Comparison of ENCODE assay signal across 7 cellular contexts in genomic region chr3:170179444-170179843, GRCh38. TPM values are rescaled to one million over a fixed set of nuclear protein-coding genes. Genes with fewer than 3 reads are reported as not detected.
DNase-seq lines count a peak whose midpoint lies in the region; ATAC-seq and TF ChIP-seq lines count a peak whose summit lies in the region.

No MANE protein-coding gene starts in this region.

- DNase-seq in H9: no peak
- DNase-seq in PC-9: no peak
- DNase-seq in esophagus squamous epithelium (lab: John Stamatoyannopoulos, UW): no peak
- no peak for DNase-seq in UCSD-AML1 (lab: John Stamatoyannopoulos, UW; ENCODE audit: unreplicated experiment)
- no peak for DNase-seq in erythroblast (lab: John Stamatoyannopoulos, UW)

- H2BK20ac ChIP-seq in H9 (ENCODE audit: low read depth, low read length, poor library complexity, severe bottlenecking): no peak overlapping the region

- BruUV-seq in PC-9 (replicated peaks; lab: Mats Ljungman, UMichigan): no TSS peak

- H3K9me3 ChIP-seq in H9 (ENCODE audit: control insufficient read depth, low read depth, low read length) (no peaks in the 10 kb centered on the region), PC-9 (ENCODE audit: insufficient read depth, low read depth) (no peaks in the 10 kb centered on the region), esophagus squamous epithelium (no peaks in the 10 kb centered on the region), skeletal muscle satellite cell (replicated peaks; ENCODE audit: low read length) (no peaks in the 10 kb centered on the region)

- H3T11ph ChIP-seq in H9 (ENCODE audit: low read length): no peak overlapping the region

- H3K9me3 Mint-ChIP-seq in H9: no peaks in the 10 kb centered on the region

- no peak overlapping the region for H3K14ac ChIP-seq in H9 (ENCODE audit: insufficient read depth, low read length)

- H3K27ac ChIP-seq in H9 (ENCODE audit: insufficient read length, low read depth, low read length) (no peak overlapping the region), PC-9 (peak overlapping the region; percentile 51), esophagus squamous epithelium (peak overlapping the region in 3 of 4 donors; percentile 91 to 96 (median 96))

- H4K20me1 ChIP-seq in H9 (ENCODE audit: control insufficient read depth, insufficient read depth, insufficient read length) (no peaks in the 10 kb centered on the region), PC-9 (ENCODE audit: insufficient read depth) (peaks cover 17% of the 10 kb centered on the region; the same call in 1 of the 2 replicates)

- peaks cover 10% of the 10 kb centered on the region for H3K23me2 ChIP-seq in H9 (ENCODE audit: insufficient read length, low read depth, low read length, poor library complexity, severe bottlenecking)

- H3K56ac ChIP-seq in H9 (ENCODE audit: insufficient read length, low read depth, low read length): no peak overlapping the region

- no peak overlapping the region for H3K18ac ChIP-seq in H9 (ENCODE audit: insufficient read length, low read depth, low read length)

- H3K4me2 ChIP-seq in H9 (ENCODE audit: insufficient read depth, insufficient read length, low read length) (no peak overlapping the region), PC-9 (peak overlapping the region; percentile 99), skeletal muscle satellite cell (ENCODE audit: low read length) (peak overlapping the region; percentile 82)

- H2BK12ac ChIP-seq in H9 (ENCODE audit: insufficient read length, low read depth, low read length): no peak overlapping the region

- H3K36me3 Mint-ChIP-seq in H9 (ENCODE audit: insufficient read depth in 1 of 3, low read depth in 3 of 3): peaks cover 13 to 34% (median 31%) of the 10 kb centered on the region in 3 experiments; a peak in 6 of 7 replicates

- H4K8ac ChIP-seq in H9 (replicated peaks; ENCODE audit: insufficient read length, low read depth, low read length): no peak overlapping the region

- H3K23ac ChIP-seq in H9 (ENCODE audit: insufficient read length, low read depth, low read length): no peak overlapping the region

- H3K4me3 ChIP-seq in PC-9 (peak overlapping the region; percentile 76; the same call in 1 of the 2 replicates), esophagus squamous epithelium (peak overlapping the region; percentile 73 to 87 (median 76)), skeletal muscle satellite cell (ENCODE audit: low read length) (peak overlapping the region; percentile 80)

- peaks cover 14% of the 10 kb centered on the region; the same call in 1 of the 2 replicates for H3F3A ChIP-seq in PC-9 (ENCODE audit: insufficient read depth, low read depth)

- H2BK15ac ChIP-seq in H9 (ENCODE audit: low read depth, low read length): no peak overlapping the region

- CTCF ChIA-PET in PC-9 (lab: Charles Lee): no interaction called here

- H4K5ac ChIP-seq in H9 (ENCODE audit: insufficient read length, low read depth, low read length): no peak overlapping the region

- no peak overlapping the region for H2AK5ac ChIP-seq in H9 (ENCODE audit: insufficient read length, low read length)

- ATAC-seq in HG02970 (IDR thresholded peaks at IDR 0.05; ENCODE audit: low FRiP score, unreplicated experiment): no peak

- TF ChIP-seq POLR2A in esophagus squamous epithelium (IDR thresholded peaks at IDR 0.05) (no peak), erythroblast (IDR thresholded peaks at IDR 0.05; ENCODE audit: low read length) (no peak)

- no peak overlapping the region for H3K4ac ChIP-seq in H9 (ENCODE audit: low read depth, low read length)

- H4K91ac ChIP-seq in H9 (ENCODE audit: insufficient read length, low read depth, low read length): no peak overlapping the region

- H3K9ac ChIP-seq in H9 (ENCODE audit: extremely low read depth, insufficient read length, low read length) (no peak overlapping the region), skeletal muscle satellite cell (ENCODE audit: low read depth, low read length) (peak overlapping the region; percentile 92)

- no peak overlapping the region for H2BK5ac ChIP-seq in H9 (ENCODE audit: insufficient read length, low read length)

- no peaks in the 10 kb centered on the region for H3K27me3 Mint-ChIP-seq in H9 (ENCODE audit: low read depth)

- H3K4me1 ChIP-seq in H9 (ENCODE audit: insufficient read depth, low read length): no peaks in the 10 kb centered on the region
- peaks cover 19% of the 10 kb centered on the region for H3K4me1 ChIP-seq in PC-9 (replicated peaks; ENCODE audit: insufficient read depth)
- peaks cover 0 to 52% (median 18%) of the 10 kb centered on the region in 3 donors for H3K4me1 ChIP-seq in esophagus squamous epithelium
- peaks cover 11% of the 10 kb centered on the region for H3K4me1 ChIP-seq in skeletal muscle satellite cell (ENCODE audit: control insufficient read depth, insufficient read depth, low read length)

- intact Hi-C loops in PC-9 (cut with micrococcal nuclease; ENCODE audit: unreplicated experiment): no loop called here
- intact Hi-C loops in esophagus squamous epithelium (cut with DNase I): no loop called here

- H3K79me2 ChIP-seq in H9 (ENCODE audit: insufficient read depth, low read length): peaks cover 5% of the 10 kb centered on the region; the same call in 1 of the 2 replicates
- peaks cover 42% of the 10 kb centered on the region for H3K79me2 ChIP-seq in PC-9 (ENCODE audit: low read depth)

- H3K79me1 ChIP-seq in H9 (ENCODE audit: insufficient read depth, low read depth, low read length, poor library complexity, severe bottlenecking): no peaks in the 10 kb centered on the region

- POLR2A ChIA-PET in PC-9 (lab: Charles Lee; ENCODE audit: unreplicated experiment): interaction anchor here (0.7 kb wide), 1 partner anchor 42 kb away, joined by 7 read pairs; no protein-coding TSS in a partner anchor

- peaks cover 14 to 16% of the 10 kb centered on the region in 2 experiments for H3K4me1 Mint-ChIP-seq in H9

- H3K4me3 Mint-ChIP-seq in H9: peak overlapping the region; percentile 99 to 100; a peak in 1 of 5 replicates

- H2AFZ ChIP-seq in H9 (ENCODE audit: low read length) (no peak overlapping the region), PC-9 (no peak overlapping the region)

- no CpG with 5 or more reads among the region's 1 CpG for WGBS in H9 (ENCODE audit: extremely low coverage, insufficient read length, low lambda C conversion rate)
- 41 to 46% methylated on average over 1 of the region's 1 CpG for WGBS in esophagus squamous epithelium, 2 donors

- H3K9me2 ChIP-seq in PC-9 (ENCODE audit: insufficient read depth): no peaks in the 10 kb centered on the region

- peaks cover 39% of the 10 kb centered on the region for H3K36me3 ChIP-seq in PC-9 (ENCODE audit: low read depth)
- H3K36me3 ChIP-seq in esophagus squamous epithelium: peaks cover 0 to 44% (median 0%) of the 10 kb centered on the region in 3 donors
- peaks cover 39% of the 10 kb centered on the region for H3K36me3 ChIP-seq in skeletal muscle satellite cell (ENCODE audit: insufficient read depth, low read length)

- TF ChIP-seq CTCF in H9 (conservative IDR thresholded peaks at IDR 0.05): no peak
- no peak for TF ChIP-seq CTCF in PC-9 (conservative IDR thresholded peaks at IDR 0.05)
- TF ChIP-seq CTCF in esophagus squamous epithelium (IDR thresholded peaks at IDR 0.05): no peak

- H2BK120ac ChIP-seq in H9 (ENCODE audit: low read depth, low read length, poor library complexity, severe bottlenecking): no peak overlapping the region

- H3K27ac Mint-ChIP-seq in H9: no peak overlapping the region

- H3K27me3 ChIP-seq in H9 (ENCODE audit: insufficient read depth, low read length): no peaks in the 10 kb centered on the region
- H3K27me3 ChIP-seq in PC-9 (ENCODE audit: insufficient read depth, low read depth): no peaks in the 10 kb centered on the region
- no peaks in the 10 kb centered on the region for H3K27me3 ChIP-seq in esophagus squamous epithelium
- H3K27me3 ChIP-seq in skeletal muscle satellite cell (ENCODE audit: control insufficient read depth, insufficient read depth, low read length): no peaks in the 10 kb centered on the region

RNA-seq across cellular contexts. Expression of gene PHC3, which starts 2.1 kb away (rescaled TPM):
- 26.4 and 27.2 TPM in 2 replicates for total RNA-seq in H9 (2021)
- total RNA-seq in PC-9 (2021): 54.7 and 80.8 TPM in 2 replicates
- total RNA-seq in esophagus squamous epithelium: 10 to 100 TPM; 22.1 to 47.7 (median 25.4) TPM
- 18.0 and 20.3 TPM in 2 replicates for total RNA-seq in skeletal muscle satellite cell (2012; rRNA removed)

RNA-seq across cellular contexts. Expression of gene PRKCI, which starts 42.8 kb away (rescaled TPM):
- total RNA-seq in H9 (2021): 57.7 and 71.1 TPM in 2 replicates
- 85.4 and 104 TPM in 2 replicates for total RNA-seq in PC-9 (2021)
- total RNA-seq in esophagus squamous epithelium: 10 to 100 TPM; 27.7 to 41.1 (median 35.3) TPM
- 25.3 and 36.5 TPM in 2 replicates for total RNA-seq in skeletal muscle satellite cell (2012; rRNA removed)
